Comparison of ENCODE assay signal across 8 cellular contexts in the genomic region with DNA sequence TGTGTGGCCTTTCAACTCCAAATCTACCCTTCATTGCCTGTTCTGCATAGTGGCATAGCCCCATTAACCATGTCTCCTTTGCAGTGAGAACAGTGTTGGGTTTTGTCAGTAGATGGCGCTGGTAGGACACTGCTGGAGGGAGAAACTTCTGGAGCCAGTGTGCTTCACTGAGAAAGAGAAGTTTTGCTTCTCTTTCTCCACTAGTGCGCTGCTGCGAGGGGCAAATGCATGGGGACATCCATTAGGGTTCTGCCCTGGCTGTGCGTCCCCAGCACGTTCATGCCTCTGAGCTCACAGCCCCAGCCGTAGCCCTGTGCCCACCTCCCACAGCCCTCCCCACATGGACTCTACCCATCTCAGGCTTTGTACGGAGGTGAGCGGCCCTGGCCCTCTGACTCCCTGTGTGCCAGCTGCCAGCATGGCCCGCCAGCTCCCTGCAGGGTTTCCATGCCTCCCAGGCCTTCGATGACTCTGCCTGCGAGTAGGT. TPM values are rescaled to one million over a fixed set of nuclear protein-coding genes. Genes with fewer than 3 reads are reported as not detected.
DNase-seq lines count a peak whose midpoint lies in the region; ATAC-seq and TF ChIP-seq lines count a peak whose summit lies in the region.

No MANE protein-coding gene starts in this region.

- H3K4me1 Mint-ChIP-seq in activated T-helper 17 cell treated with anti-CD3 and anti-CD28 coated beads, Interleukin-2, amount 50 U/mL, for 72 hours, result no peaks in the 10 kb centered on the region

- no peak overlapping the region for H3K4me3 Mint-ChIP-seq in activated T-helper 17 cell treated with anti-CD3 and anti-CD28 coated beads, Interleukin-2, amount 50 U/mL, for 72 hours

- peak; percentile 64 for DNase-seq in EL
- DNase-seq in RWPE1 (ENCODE audit: low spot score), result peak; percentile 63
- DNase-seq in foreskin melanocyte, result peak; percentile 61
- peak in 4 of 5 donors; percentile 25 to 49 (median 36) for DNase-seq in ovary
- peak; percentile 80 for DNase-seq in transverse colon

- H3K27ac Mint-ChIP-seq in activated T-helper 17 cell treated with anti-CD3 and anti-CD28 coated beads, Interleukin-2, amount 50 U/mL, for 72 hours, result no peak overlapping the region

- no peaks in the 10 kb centered on the region for H3K9me2 ChIP-seq in Loucy (replicated peaks; ENCODE audit: low read depth, low read length)

- H3K27me3 ChIP-seq in Loucy (ENCODE audit: insufficient read depth, low read length, poor library complexity, severe bottlenecking) (no peaks in the 10 kb centered on the region), ovary (no peaks in the 10 kb centered on the region), transverse colon (no peaks in the 10 kb centered on the region)

- POLR2A ChIA-PET in RWPE1 (lab: Yijun Ruan, JAX; ENCODE audit: low non-redundant PET), result no interaction called here

- H3K36me3 Mint-ChIP-seq in activated T-helper 17 cell treated with anti-CD3 and anti-CD28 coated beads, Interleukin-2, amount 50 U/mL, for 72 hours (ENCODE audit: low read depth), result no peaks in the 10 kb centered on the region

- H3K36me3 ChIP-seq in Loucy (ENCODE audit: insufficient read depth, low read length) (no peaks in the 10 kb centered on the region), ovary (no peaks in the 10 kb centered on the region), transverse colon (no peaks in the 10 kb centered on the region)

- H4K20me1 ChIP-seq in Loucy (ENCODE audit: insufficient read depth, low read length, poor library complexity, severe bottlenecking), result no peaks in the 10 kb centered on the region

- H3K27me3 Mint-ChIP-seq in activated T-helper 17 cell treated with anti-CD3 and anti-CD28 coated beads, Interleukin-2, amount 50 U/mL, for 72 hours, result no peaks in the 10 kb centered on the region

- TF ChIP-seq EP300 in ovary (IDR thresholded peaks at IDR 0.05) (no peak), transverse colon (IDR thresholded peaks at IDR 0.05; ENCODE audit: low read depth) (no peak)

- no peak overlapping the region for H2AFZ ChIP-seq in Loucy (ENCODE audit: low read length)

- H3K4me3 ChIP-seq in Loucy (ENCODE audit: low read length, poor library complexity, severe bottlenecking) (no peak overlapping the region), ovary (no peak overlapping the region), transverse colon (no peak overlapping the region)

- H3K9ac ChIP-seq in Loucy (ENCODE audit: low read depth, low read length, poor library complexity, severe bottlenecking), result no peak overlapping the region

- H3K79me2 ChIP-seq in Loucy (ENCODE audit: insufficient read depth, low read length), result no peaks in the 10 kb centered on the region

- intact Hi-C loops in ovary (cut with DNase I), result loop anchor here in 1 of 4 donors (5.0 kb wide), 1 partner anchor 230 kb away; no protein-coding TSS in a partner anchor
- intact Hi-C loops in transverse colon (cut with DNase I; ENCODE audit: low total_unique reads), result no loop called here

- CTCF ChIA-PET in RWPE1 (lab: Yijun Ruan, JAX), result interaction anchor here (0.6 to 1.3 kb wide), 4 partner anchors 57 to 400 kb away, joined by 3 to 7 read pairs (median 4); no protein-coding TSS in a partner anchor

- WGBS in ovary, 3 donors, result 22 to 24% (median 24%) methylated on average over 11 of the region's 11 CpGs
- 41 to 55% methylated on average over 4 to 11 of the region's 11 CpGs for WGBS in transverse colon (ENCODE audit: low coverage in 1 of 2), 2 donors

- TF ChIP-seq CTCF in Loucy (conservative IDR thresholded peaks at IDR 0.05; ENCODE audit: low read length) (peak; percentile 96), RWPE1 (conservative IDR thresholded peaks at IDR 0.05; ENCODE audit: low read depth) (peak; percentile 89), ovary (IDR thresholded peaks at IDR 0.05) (peak; percentile 28 to 30 (median 28)), transverse colon (IDR thresholded peaks at IDR 0.05) (peak; percentile 76 to 81 (median 79))

- TF ChIP-seq POLR2A in ovary (IDR thresholded peaks at IDR 0.05) (no peak), transverse colon (IDR thresholded peaks at IDR 0.05) (no peak)

- ATAC-seq in activated T-helper 17 cell treated with anti-CD3 and anti-CD28 coated beads, Interleukin-2, amount 50 U/mL, for 72 hours (replicated peaks), result peak; percentile 94
- no peak for ATAC-seq in GM21717 (IDR thresholded peaks at IDR 0.05; ENCODE audit: unreplicated experiment)

- H3K4me1 ChIP-seq in Loucy (ENCODE audit: insufficient read depth, low read length, poor library complexity, severe bottlenecking), result no peaks in the 10 kb centered on the region
- no peaks in the 10 kb centered on the region for H3K4me1 ChIP-seq in ovary (ENCODE audit: insufficient read depth)
- H3K4me1 ChIP-seq in transverse colon, result peaks cover 0 to 9% (median 2%) of the 10 kb centered on the region in 4 donors

- H3F3A ChIP-seq in Loucy (ENCODE audit: low read depth), result no peaks in the 10 kb centered on the region

- no peaks in the 10 kb centered on the region for H3K9me3 Mint-ChIP-seq in activated T-helper 17 cell treated with anti-CD3 and anti-CD28 coated beads, Interleukin-2, amount 50 U/mL, for 72 hours

- H3K4me2 ChIP-seq in Loucy (ENCODE audit: low read depth, low read length, poor library complexity, severe bottlenecking), result no peak overlapping the region

- H3K9me3 ChIP-seq in Loucy (ENCODE audit: insufficient read depth, low read depth, low read length), result no peaks in the 10 kb centered on the region; the same call in 1 of the 2 replicates
- no peaks in the 10 kb centered on the region for H3K9me3 ChIP-seq in ovary
- H3K9me3 ChIP-seq in transverse colon, result no peaks in the 10 kb centered on the region

- in situ Hi-C loops in transverse colon (cut with MboI; ENCODE audit: low pct_ligation_motif_present in 1 of 4, low pct_unique_long_range_greater_than_20kb in 1 of 4, low sequenced_read_pairs in 3 of 4), result loop anchor here (10.0 to 25.0 kb wide), 6 partner anchors 62 to 350 kb away; no protein-coding TSS in a partner anchor

- H3K27ac ChIP-seq in RWPE1 (no peak overlapping the region), ovary (no peak overlapping the region), transverse colon (no peak overlapping the region)

RNA-seq across cellular contexts. Expression of a gene that starts 53.1 kb away (rescaled TPM):
- 1 to 10 TPM; 3.0 to 4.2 TPM for total RNA-seq in activated T-helper 17 cell treated with anti-CD3 and anti-CD28 coated beads, Interleukin-2, amount 50 U/mL, for 72 hours
- total RNA-seq in ovary, result 10 to 100 TPM in 1 of 7 donors, 1 to 10 TPM in 6; 1.3 to 12.6 (median 6.2) TPM
- 1 to 10 TPM; 1.4 to 4.4 TPM for polyA plus RNA-seq in ovary
- total RNA-seq in transverse colon, result 10 to 100 TPM in 1 of 4 donors, 1 to 10 TPM in 3; 1.9 to 14.7 (median 5.4) TPM

Comparison
In these comparisons a context has a peak if more than half of its experiments do, and no peak if none do; other contexts are left out.
1. CTCF ChIP-seq: peak in every context shown above with its lines; median percentile 96 in Loucy; 89 in RWPE1; 79 in transverse colon; 28 in ovary.